In the genomic region with DNA sequence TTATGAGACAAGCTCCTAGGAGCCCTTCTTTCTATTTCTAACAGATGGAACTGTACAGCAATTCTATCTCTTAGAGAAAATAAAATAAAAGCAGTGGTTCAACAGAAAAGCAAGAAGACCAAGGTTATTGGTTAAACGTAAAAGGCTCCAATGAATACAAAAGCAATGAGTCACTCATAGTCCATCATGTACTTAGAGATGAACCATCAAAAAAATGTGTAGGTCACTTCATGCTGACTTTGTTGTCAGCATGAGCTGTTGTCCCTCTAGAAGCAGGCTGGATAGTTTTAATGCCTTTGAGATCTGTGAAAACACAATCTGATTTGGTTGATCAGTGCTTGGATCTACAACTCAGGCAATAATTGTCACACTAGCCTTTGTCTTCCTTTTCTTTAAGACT, we compare ENCODE assay signal across 20 cellular contexts.
"Had no signal": no experiment of that assay in that cellular context is flagged by ENCODE, and none has a peak within 500 bp of the region (broad histone marks: within the 10 kb centered on the region; RNA-seq: fewer than 3 reads in every experiment).

No MANE protein-coding gene starts in this region.

- ATAC-seq: activated T-helper 17 cell treated with anti-CD3 and anti-CD28 coated beads, Interleukin-2, amount 50 U/mL, for 72 hours; gastroesophageal sphincter had no signal

- H3K27ac ChIP-seq: colonic mucosa, epithelial cell of prostate, gastroesophageal sphincter, skin epidermis, transverse colon had no signal

- H3K4me3 ChIP-seq: colonic mucosa, gastroesophageal sphincter, skin epidermis, transverse colon had no signal

- H3K27me3 ChIP-seq: colonic mucosa, gastroesophageal sphincter, transverse colon had no signal

- DNase-seq: activated CD4-positive, alpha-beta T cell treated with anti-CD3 and anti-CD28 coated beads, Interleukin-2, amount 50 U/mL, for 48 hours; activated CD4-positive, CD25-positive, alpha-beta regulatory T cell treated with anti-CD3 and anti-CD28 coated beads, Interleukin-2, amount 50 U/mL, for 72 hours; activated naive CD4-positive, alpha-beta T cell treated with Interleukin-2 at 50 U/mL for 16 hours; aorta; caudate nucleus; colonic mucosa; effector CD8-positive, alpha-beta T cell; mammary epithelial cell; naive B cell; retina; stimulated activated CD4-positive, alpha-beta T cell treated with anti-CD3 and anti-CD28 coated beads, Interleukin-4, amount 100 ng/mL, for 24 hours; stimulated activated naive CD4-positive, alpha-beta T cell; substantia nigra; T-helper 1 cell; T1000; transverse colon had no signal

- H3K36me3 ChIP-seq: colonic mucosa, gastroesophageal sphincter, transverse colon had no signal

- H3K9me3 ChIP-seq: colonic mucosa, gastroesophageal sphincter, transverse colon had no signal

- H3K4me1 ChIP-seq: colonic mucosa, gastroesophageal sphincter, transverse colon had no signal
